ENCODE assay signal across 8 cellular contexts in genomic region chr6:31272431-31272830, GRCh38. TPM values are rescaled to one million over a fixed set of nuclear protein-coding genes. Genes with fewer than 3 reads are reported as not detected.
DNase-seq lines count a peak whose midpoint lies in the region; ATAC-seq lines count a peak whose summit lies in the region.

No MANE protein-coding gene starts in this region.

- H3K9ac ChIP-seq in mesendoderm (ENCODE audit: low read length): peak overlapping the region; percentile 54

- no peak overlapping the region for H3K18ac ChIP-seq in mesendoderm (ENCODE audit: low read length)

- H3K79me1 ChIP-seq in mesendoderm (ENCODE audit: low read length): peaks cover 2% of the 10 kb centered on the region

- peak overlapping the region; percentile 77 for H3K4me2 ChIP-seq in mesendoderm (ENCODE audit: low read length)

- H4K5ac ChIP-seq in mesendoderm (ENCODE audit: low read length): no peak overlapping the region

- no peak overlapping the region for H2BK120ac ChIP-seq in mesendoderm (ENCODE audit: low read depth, low read length)

- no peak overlapping the region for H2BK5ac ChIP-seq in mesendoderm (ENCODE audit: low read length)

- no peak overlapping the region for H2BK15ac ChIP-seq in mesendoderm (replicated peaks; ENCODE audit: low read depth)

- H3K79me2 ChIP-seq in mesendoderm (ENCODE audit: control insufficient read depth, insufficient read depth, low read length): no peaks in the 10 kb centered on the region

- H3K36me3 ChIP-seq in KOPT-K1 (ENCODE audit: insufficient read depth, low read length) (peaks cover 36% of the 10 kb centered on the region), mesendoderm (ENCODE audit: control insufficient read depth, insufficient read depth, low read length) (no peaks in the 10 kb centered on the region)

- DNase-seq in cerebellar cortex (ENCODE audit: low spot score): peak; percentile 6
- DNase-seq in mesendoderm: peak; percentile 8
- no peak for DNase-seq in SIG-M5 (lab: John Stamatoyannopoulos, UW)
- DNase-seq in NCI-H82 (lab: John Stamatoyannopoulos, UW): no peak
- DNase-seq in stimulated activated CD4-positive, alpha-beta T cell treated with anti-CD3 and anti-CD28 coated beads, Interleukin-12 subunit alpha, Interleukin-12 subunit beta, amount 100 ng/mL, for 4 hours: no peak

- no peak overlapping the region for H4K8ac ChIP-seq in mesendoderm (ENCODE audit: low read depth, low read length)

- no peaks in the 10 kb centered on the region for H3K9me3 ChIP-seq in KOPT-K1 (ENCODE audit: insufficient read depth, low read length, poor library complexity, severe bottlenecking)

- H3K27ac ChIP-seq in KOPT-K1 (ENCODE audit: low read depth, low read length, poor library complexity, severe bottlenecking) (peak overlapping the region; percentile 96), mesendoderm (ENCODE audit: low read depth, low read length) (no peak overlapping the region)

- ATAC-seq in HG03469 (IDR thresholded peaks at IDR 0.05; ENCODE audit: unreplicated experiment): no peak

- WGBS in mesendoderm (ENCODE audit: extremely low coverage, insufficient coverage, low lambda C conversion rate): no CpG with 5 or more reads among the region's 4 CpGs

- H2AK5ac ChIP-seq in mesendoderm (ENCODE audit: low read length): no peak overlapping the region

- H3K27me3 ChIP-seq in mesendoderm (ENCODE audit: insufficient read depth, low read length, poor library complexity): no peaks in the 10 kb centered on the region

- H3K56ac ChIP-seq in mesendoderm (ENCODE audit: low read length): peak overlapping the region; percentile 77

- no peak overlapping the region for H3K4ac ChIP-seq in mesendoderm (ENCODE audit: low read depth, low read length)

- no peak overlapping the region for H3K23ac ChIP-seq in mesendoderm (ENCODE audit: low read length)

- H3K4me1 ChIP-seq in mesendoderm (ENCODE audit: control insufficient read depth, low read depth, low read length): no peaks in the 10 kb centered on the region

- H3K4me3 ChIP-seq in GM08714 (ENCODE audit: low read length) (peak overlapping the region; percentile 83), mesendoderm (ENCODE audit: low read length) (peak overlapping the region; percentile 23)

RNA-seq across cellular contexts. Expression of gene HLA-C, which starts 0.5 kb away (rescaled TPM):
- 133 TPM for polyA plus RNA-seq in mesendoderm (2013, experiment 1 of 2)
- 129 TPM for polyA plus RNA-seq in mesendoderm (2013, experiment 2 of 2)

Comparison
In these comparisons a context has a peak if more than half of its experiments do, and no peak if none do; other contexts are left out.
1. DNase-seq: peak in cerebellar cortex (single experiment) and mesendoderm (single experiment); none in SIG-M5 (single experiment), NCI-H82 (single experiment) and stimulated activated CD4-positive, alpha-beta T cell treated with anti-CD3 and anti-CD28 coated beads, Interleukin-12 subunit alpha, Interleukin-12 subunit beta, amount 100 ng/mL, for 4 hours (single experiment).